In genomic region chr2:65377556-65378307, GRCh38 we compare ENCODE assay signal across 8 cellular contexts. TPM values are rescaled to one million over a fixed set of nuclear protein-coding genes. Genes with fewer than 3 reads are reported as not detected.
DNase-seq lines count a peak whose midpoint lies in the region; ATAC-seq and TF ChIP-seq lines count a peak whose summit lies in the region.

No MANE protein-coding gene starts in this region.

- intact Hi-C loops in mucosa of descending colon (cut with DNase I, micrococcal nuclease): no loop called here

- peak; percentile 77 for ATAC-seq in mucosa of descending colon
- ATAC-seq in GM19324 (IDR thresholded peaks at IDR 0.05; ENCODE audit: low FRiP score, unreplicated experiment): no peak
- ATAC-seq in HG03139 (IDR thresholded peaks at IDR 0.05; ENCODE audit: unreplicated experiment): no peak

- peaks cover 31% of the 10 kb centered on the region for H3K4me1 ChIP-seq in mucosa of descending colon (ENCODE audit: low read depth)

- H3K9me3 ChIP-seq in mucosa of descending colon: no peaks in the 10 kb centered on the region

- no peak overlapping the region for H3K4me3 ChIP-seq in astrocyte of the spinal cord (ENCODE audit: low read depth, low read length)
- no peak overlapping the region for H3K4me3 ChIP-seq in mucosa of descending colon

- H3K36me3 ChIP-seq in mucosa of descending colon (ENCODE audit: low read depth): no peaks in the 10 kb centered on the region

- no peak for TF ChIP-seq CTCF in astrocyte of the spinal cord (IDR thresholded peaks at IDR 0.05; ENCODE audit: low read depth, low read length)
- no peak for TF ChIP-seq CTCF in mucosa of descending colon (IDR thresholded peaks at IDR 0.05)

- DNase-seq in DMS53 (lab: John Stamatoyannopoulos, UW): peak; percentile 70
- peak; percentile 81 for DNase-seq in LHCN-M2 (ENCODE audit: low read depth)
- peak; percentile 75 for DNase-seq in astrocyte of the spinal cord (ENCODE audit: low read depth, low spot score)
- peak in 2 of 3 donors; percentile 31 to 50 for DNase-seq in mucosa of descending colon
- DNase-seq in amygdala (lab: John Stamatoyannopoulos, UW): no peak
- DNase-seq in NCI-H345 (lab: John Stamatoyannopoulos, UW): no peak

- in situ Hi-C loops in astrocyte of the spinal cord (cut with HindIII; ENCODE audit: low sequenced_read_pairs): no loop called here

RNA-seq across cellular contexts. Expression of gene SPRED2, which starts 54.7 kb away (rescaled TPM):
- total RNA-seq in LHCN-M2 (2014; rRNA removed) (8.6 and 12.2 TPM in 2 replicates), mucosa of descending colon (10 to 100 TPM; 38.1 to 65.0 (median 43.4) TPM)
- polyA plus RNA-seq in LHCN-M2 (2012): 8.2 TPM

Comparison
In these comparisons a context has a peak if more than half of its experiments do, and no peak if none do; other contexts are left out.
1. DNase-seq: peak in DMS53 (single experiment), LHCN-M2 (single experiment), astrocyte of the spinal cord (single experiment) and mucosa of descending colon (2 of 3); none in amygdala (0 of 56) and NCI-H345 (single experiment).